In the genomic region with DNA sequence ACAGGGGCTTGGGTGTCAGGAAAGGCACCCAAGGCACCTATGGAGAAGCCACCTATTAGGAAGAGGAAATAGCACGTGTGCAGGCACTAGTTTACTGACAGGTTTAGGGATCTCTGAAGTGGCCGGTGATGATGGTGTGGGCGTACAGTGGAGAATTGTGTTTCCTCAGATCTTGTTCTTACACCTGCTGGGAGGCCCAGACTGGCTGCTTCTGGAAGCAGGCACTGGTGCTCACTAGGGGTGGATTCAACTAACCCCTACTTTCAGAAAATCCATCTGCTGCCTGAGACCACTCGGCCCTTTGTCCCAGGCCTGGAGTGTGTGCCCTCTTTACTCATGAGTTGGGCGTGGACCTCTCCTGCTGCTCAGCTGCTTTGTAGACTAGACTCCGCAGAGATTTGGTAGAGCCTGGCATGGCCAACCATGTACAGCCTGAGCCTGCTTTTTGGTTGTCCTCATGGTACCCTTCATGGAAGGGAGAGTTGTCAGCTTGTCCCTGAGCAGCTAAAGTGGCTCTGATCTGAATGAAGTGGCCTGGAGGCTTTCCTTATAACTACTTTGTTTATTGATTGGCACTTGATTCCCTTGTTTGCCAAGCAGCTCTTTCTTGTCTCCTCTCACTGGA, we compare ENCODE assay signal across 9 cellular contexts. TPM values are rescaled to one million over a fixed set of nuclear protein-coding genes. Genes with fewer than 3 reads are reported as not detected.
DNase-seq lines count a peak whose midpoint lies in the region; ATAC-seq and TF ChIP-seq lines count a peak whose summit lies in the region.
"Had no signal": no experiment of that assay in that cellular context is flagged by ENCODE, and none has a peak within 500 bp of the region (broad histone marks: within the 10 kb centered on the region; RNA-seq: fewer than 3 reads in every experiment).

No MANE protein-coding gene starts in this region.

- H3K9ac ChIP-seq in HUES64 (ENCODE audit: low read depth, low read length) = peak overlapping the region; percentile 93

- peaks cover 38% of the 10 kb centered on the region for H3K79me2 ChIP-seq in ACC112 (ENCODE audit: control insufficient read depth, insufficient read depth, low read length, unreplicated experiment)

- WGBS in HUES64 = 89% methylated on average over 6 of the region's 6 CpGs

- no peak for ATAC-seq in GM19452 (IDR thresholded peaks at IDR 0.05; ENCODE audit: unreplicated experiment)

- H3K27me3 ChIP-seq in ACC112 (ENCODE audit: insufficient read depth, low read length) (no peaks in the 10 kb centered on the region), HUES64 (ENCODE audit: insufficient read depth, low read length) (no peaks in the 10 kb centered on the region), muscle layer of duodenum (ENCODE audit: low read depth, low read length) (no peaks in the 10 kb centered on the region)

- H3K4me1 ChIP-seq in ACC112 (ENCODE audit: control insufficient read depth, insufficient read depth, low read length, unreplicated experiment) (peaks cover 14% of the 10 kb centered on the region), HUES64 (ENCODE audit: insufficient read depth, low read length) (peaks cover 8% of the 10 kb centered on the region; the same call in 1 of the 2 replicates), muscle layer of duodenum (ENCODE audit: control insufficient read depth in 1 of 2, insufficient read depth in 2 of 2, low read length in 2 of 2) (peaks cover 15 to 32% of the 10 kb centered on the region in 2 donors)

- H3K9me3 ChIP-seq in HUES64 (ENCODE audit: insufficient read depth, low read depth, low read length) (no peaks in the 10 kb centered on the region), muscle layer of duodenum (ENCODE audit: control insufficient read depth in 1 of 2, low read length in 2 of 2) (no peaks in the 10 kb centered on the region)

- H2AFZ ChIP-seq in ACC112 (ENCODE audit: low read length, unreplicated experiment) = no peak overlapping the region

- H3K4me3 ChIP-seq in ACC112 (ENCODE audit: low read depth, low read length) = peak overlapping the region; percentile 91
- H3K4me3 ChIP-seq in HUES64 (ENCODE audit: low read length) = peak overlapping the region; percentile 97
- peak overlapping the region; percentile 91 to 93 for H3K4me3 ChIP-seq in cardiac fibroblast (replicated peaks in 1 of 2; ENCODE audit: low read depth in 2 of 2, low read length in 2 of 2)
- peak overlapping the region; percentile 73 to 89 for H3K4me3 ChIP-seq in muscle layer of duodenum (ENCODE audit: low read depth in 1 of 2, low read length in 2 of 2)

- TF ChIP-seq CTCF in cardiac fibroblast (IDR thresholded peaks at IDR 0.05; ENCODE audit: low read depth, low read length) = no peak

- H3K27ac ChIP-seq in ACC112 (ENCODE audit: low read depth, low read length) = no peak overlapping the region
- no peak overlapping the region for H3K27ac ChIP-seq in HUES64 (ENCODE audit: low read depth, low read length)
- peak overlapping the region; percentile 61 for H3K27ac ChIP-seq in muscle layer of duodenum (ENCODE audit: low read length)

- no peak for DNase-seq in cardiac fibroblast (ENCODE audit: low read depth in 2 of 2)
- DNase-seq in NCI-H2029 (lab: John Stamatoyannopoulos, UW) = no peak
- no peak for DNase-seq in NOMO-1 treated with dmso at 0.1 percent for 144 hours (lab: John Stamatoyannopoulos, UW; ENCODE audit: unreplicated experiment)
- no peak for DNase-seq in pons (ENCODE audit: low spot score)
- DNase-seq: NCI-H2171 treated with DMSO at 0.1 percent for 48 hours had no signal

- H3K36me3 ChIP-seq in ACC112 (ENCODE audit: insufficient read depth, low read length) (no peaks in the 10 kb centered on the region), HUES64 (ENCODE audit: insufficient read depth, low read length) (peaks cover 63% of the 10 kb centered on the region), muscle layer of duodenum (ENCODE audit: control insufficient read depth in 1 of 2, insufficient read depth in 2 of 2, low read length in 2 of 2) (peaks cover 42 to 58% of the 10 kb centered on the region in 2 donors)

RNA-seq across cellular contexts. Expression of a gene that starts 1.4 kb away (rescaled TPM):
- polyA plus RNA-seq in HUES64 (2013, experiment 1 of 2) = 55.6 TPM
- polyA plus RNA-seq in HUES64 (2013, experiment 2 of 2) = 50.1 TPM

RNA-seq across cellular contexts. Expression of a gene that starts 10.4 kb away (rescaled TPM):
- 3.2 TPM for polyA plus RNA-seq in HUES64 (2013, experiment 1 of 2)
- polyA plus RNA-seq in HUES64 (2013, experiment 2 of 2) = 4.1 TPM

RNA-seq across cellular contexts. Expression of a gene that starts 18.8 kb away (rescaled TPM):
- 23.1 TPM for polyA plus RNA-seq in HUES64 (2013, experiment 1 of 2)
- polyA plus RNA-seq in HUES64 (2013, experiment 2 of 2) = 32.0 TPM

RNA-seq across cellular contexts. Expression of a gene that starts 26.8 kb away (rescaled TPM):
- polyA plus RNA-seq in HUES64 (2013, experiment 1 of 2) = 35.3 TPM
- 31.2 TPM for polyA plus RNA-seq in HUES64 (2013, experiment 2 of 2)

RNA-seq across cellular contexts. Expression of a gene that starts 27.5 kb away (rescaled TPM):
- 242 TPM for polyA plus RNA-seq in HUES64 (2013, experiment 1 of 2)
- 239 TPM for polyA plus RNA-seq in HUES64 (2013, experiment 2 of 2)
